In genomic region chr4:138870739-138871633, GRCh38 we compare ENCODE assay signal across 8 cellular contexts.
DNase-seq lines count a peak whose midpoint lies in the region; ATAC-seq and TF ChIP-seq lines count a peak whose summit lies in the region.

No MANE protein-coding gene starts in this region.

- TF ChIP-seq EP300 in suprapubic skin (IDR thresholded peaks at IDR 0.05): no peak

- peaks cover 7% of the 10 kb centered on the region for H3K4me1 ChIP-seq in suprapubic skin

- no peaks in the 10 kb centered on the region for H3K36me3 ChIP-seq in suprapubic skin

- ATAC-seq in GM19467 (IDR thresholded peaks at IDR 0.05; ENCODE audit: unreplicated experiment): peak; percentile 74
- ATAC-seq in naive B cell (ENCODE audit: low read depth in 2 of 2): peak; percentile 25 to 36

- TF ChIP-seq CTCF in suprapubic skin (IDR thresholded peaks at IDR 0.05): peak; percentile 75 to 80

- H3K9me3 Mint-ChIP-seq in naive B cell: peaks cover 0 to 2% (median 0%) of the 10 kb centered on the region in 7 donors

- H3K9me3 ChIP-seq in suprapubic skin: no peaks in the 10 kb centered on the region

- H3K27me3 ChIP-seq in suprapubic skin: no peaks in the 10 kb centered on the region

- H3K27me3 Mint-ChIP-seq in naive B cell: peaks cover 25 to 33% (median 28%) of the 10 kb centered on the region in 3 donors

- H3K4me1 Mint-ChIP-seq in naive B cell: no peaks in the 10 kb centered on the region

- no peak overlapping the region for H3K4me3 Mint-ChIP-seq in naive B cell

- TF ChIP-seq POLR2A in erythroblast (IDR thresholded peaks at IDR 0.05; ENCODE audit: low read length): no peak
- no peak for TF ChIP-seq POLR2A in suprapubic skin (IDR thresholded peaks at IDR 0.05)

- peak overlapping the region in 1 of 6 donors; percentile 49 for H3K27ac Mint-ChIP-seq in naive B cell

- WGBS in suprapubic skin: 18% methylated on average over 12 of the region's 12 CpGs

- peak; percentile 79 for DNase-seq in COR-L47 (lab: John Stamatoyannopoulos, UW)
- peak; percentile 45 for DNase-seq in HS-27A (ENCODE audit: low read depth)
- peak; percentile 90 for DNase-seq in NCI-H82 (lab: John Stamatoyannopoulos, UW)
- DNase-seq in activated CD8-positive, alpha-beta memory T cell treated with anti-CD3 and anti-CD28 coated beads for 24 hours: peak; percentile 72
- peak; percentile 50 to 74 for DNase-seq in erythroblast (lab: John Stamatoyannopoulos, UW)
- DNase-seq in naive B cell: peak; percentile 38
- no peak for DNase-seq in suprapubic skin (ENCODE audit: low spot score in 2 of 2)

- no peak overlapping the region for H3K27ac ChIP-seq in suprapubic skin

- no peaks in the 10 kb centered on the region for H3K36me3 Mint-ChIP-seq in naive B cell

- H3K4me3 ChIP-seq in suprapubic skin: no peak overlapping the region

Comparison
In these comparisons a context has a peak if more than half of its experiments do, and no peak if none do; other contexts are left out.
1. DNase-seq: peak in COR-L47 (single experiment), HS-27A (single experiment), NCI-H82 (single experiment), activated CD8-positive, alpha-beta memory T cell treated with anti-CD3 and anti-CD28 coated beads for 24 hours (single experiment), erythroblast (2 of 2) and naive B cell (single experiment); none in suprapubic skin (0 of 2).